21 cellular contexts compared by ENCODE assay signal in genomic region chr11:130817608-130817944, GRCh38.
A peak's percentile ranks its signal among the peaks of the same experiment; 100 is the strongest.
DNase-seq lines count a peak whose midpoint lies in the region; ATAC-seq, FAIRE-seq and TF ChIP-seq lines count a peak whose summit lies in the region.
"Had no signal": no experiment of that assay in that cellular context is flagged by ENCODE, and none has a peak within 500 bp of the region (broad histone marks: within the 10 kb centered on the region; RNA-seq: fewer than 3 reads in every experiment).

No MANE protein-coding gene starts in this region.

- no peak for TF ChIP-seq CTCF in bronchial epithelial cell (IDR thresholded peaks at IDR 0.05; ENCODE audit: insufficient read depth, low read length, severe bottlenecking)

- no peak for FAIRE-seq in bronchial epithelial cell (lab: Jason Lieb, UNC)
- FAIRE-seq: G401.6 had no signal

- H2BK120ac ChIP-seq in mesenchymal stem cell (ENCODE audit: low read depth, low read length) = no peak overlapping the region

- H3K9me3 Mint-ChIP-seq in activated CD4-positive, alpha-beta memory T cell treated with anti-CD3 and anti-CD28 coated beads, Interleukin-2, amount 10 ng/mL, durations not matched to agents 7 days and 5 days = no peaks in the 10 kb centered on the region
- H3K9me3 Mint-ChIP-seq: activated naive CD8-positive, alpha-beta T cell treated with anti-CD3 and anti-CD28 coated beads, Interleukin-2, amount 50 U/mL, for 24 hours; activated T-cell treated with anti-CD3 and anti-CD28 coated beads, Interleukin-2, amount 50 U/mL, for 24 hours; naive thymus-derived CD4-positive, alpha-beta T cell; stimulated activated naive CD8-positive, alpha-beta T cell treated with anti-CD3 and anti-CD28 coated beads, Interleukin-15, Interleukin-2, amounts not matched to agents 100 ng/mL and 50 ng/mL, for 24 hours; T-cell had no signal

- H4K91ac ChIP-seq in mesenchymal stem cell (ENCODE audit: low read length) = no peak overlapping the region

- no peaks in the 10 kb centered on the region for H3K9me3 ChIP-seq in mesenchymal stem cell (ENCODE audit: control insufficient read depth, low read length)
- H3K9me3 ChIP-seq: right atrium auricular region had no signal

- no peaks in the 10 kb centered on the region for H3K27me3 ChIP-seq in bronchial epithelial cell (ENCODE audit: control insufficient read depth, insufficient read depth, low read length)
- peaks cover 10 to 14% of the 10 kb centered on the region in 2 experiments for H3K27me3 ChIP-seq in mesenchymal stem cell (ENCODE audit: control insufficient read depth in 1 of 2, insufficient read depth in 1 of 2, low read length in 2 of 2)
- H3K27me3 ChIP-seq: right atrium auricular region had no signal

- no peak overlapping the region for H2AK5ac ChIP-seq in mesenchymal stem cell (ENCODE audit: low read length, severe bottlenecking)

- DNase-seq in COLO668 (lab: John Stamatoyannopoulos, UW; ENCODE audit: unreplicated experiment) = peak; percentile 6
- peak; percentile 51 for DNase-seq in M059J (ENCODE audit: low read depth)
- DNase-seq in bronchial epithelial cell (ENCODE audit: low read depth) = peak; percentile 48
- peak; percentile 48 for DNase-seq in mesenchymal stem cell
- DNase-seq in OCI-M1 (lab: John Stamatoyannopoulos, UW) = no peak
- no peak for DNase-seq in cerebellar nuclear complex (lab: John Stamatoyannopoulos, UW)
- no peak for DNase-seq in activated CD4-positive, alpha-beta memory T cell treated with anti-CD3 and anti-CD28 coated beads, Interleukin-2, amount 10 ng/mL, durations not matched to agents 7 days and 5 days
- DNase-seq: activated naive CD8-positive, alpha-beta T cell treated with anti-CD3 and anti-CD28 coated beads, Interleukin-2, amount 50 U/mL, for 24 hours; activated T-cell treated with anti-CD3 and anti-CD28 coated beads, Interleukin-2, amount 50 U/mL, for 24 hours; H7; left colon; naive thymus-derived CD4-positive, alpha-beta T cell; NCI-H2171 treated with DMSO at 0.1 percent for 48 hours; PC-9; T-cell had no signal

- H3K36me3 ChIP-seq in bronchial epithelial cell (ENCODE audit: control insufficient read depth, insufficient read depth, low read length) (no peaks in the 10 kb centered on the region), mesenchymal stem cell (ENCODE audit: control insufficient read depth in 1 of 2, insufficient read depth in 2 of 2, low read depth in 1 of 2, low read length in 2 of 2) (no peaks in the 10 kb centered on the region)
- H3K36me3 ChIP-seq: right atrium auricular region had no signal

- H3K36me3 Mint-ChIP-seq in activated CD4-positive, alpha-beta memory T cell treated with anti-CD3 and anti-CD28 coated beads, Interleukin-2, amount 10 ng/mL, durations not matched to agents 7 days and 5 days (ENCODE audit: low read depth) = no peaks in the 10 kb centered on the region
- H3K36me3 Mint-ChIP-seq: naive thymus-derived CD4-positive, alpha-beta T cell; T-cell had no signal

- peaks cover 9% of the 10 kb centered on the region for H3K27me3 Mint-ChIP-seq in activated CD4-positive, alpha-beta memory T cell treated with anti-CD3 and anti-CD28 coated beads, Interleukin-2, amount 10 ng/mL, durations not matched to agents 7 days and 5 days

- CTCF ChIA-PET in activated CD4-positive, alpha-beta memory T cell treated with anti-CD3 and anti-CD28 coated beads, Interleukin-2, amount 10 ng/mL, durations not matched to agents 7 days and 5 days (lab: Charles Lee) = no interaction called here

- H3K4me3 ChIP-seq in bronchial epithelial cell (ENCODE audit: low read depth, low read length) (no peak overlapping the region), mesenchymal stem cell (ENCODE audit: insufficient read depth in 1 of 2, low read depth in 1 of 2, low read length in 2 of 2) (no peak overlapping the region)
- H3K4me3 ChIP-seq: dorsolateral prefrontal cortex, PC-9, right atrium auricular region had no signal

- H3K18ac ChIP-seq in mesenchymal stem cell (ENCODE audit: low read depth in 1 of 2, low read length in 2 of 2) = no peak overlapping the region

- H3K79me1 ChIP-seq in mesenchymal stem cell (replicated peaks; ENCODE audit: low read length, poor library complexity, severe bottlenecking) = no peaks in the 10 kb centered on the region

- H3K4me3 Mint-ChIP-seq in activated CD4-positive, alpha-beta memory T cell treated with anti-CD3 and anti-CD28 coated beads, Interleukin-2, amount 10 ng/mL, durations not matched to agents 7 days and 5 days = no peak overlapping the region
- H3K4me3 Mint-ChIP-seq: activated naive CD8-positive, alpha-beta T cell treated with anti-CD3 and anti-CD28 coated beads, Interleukin-2, amount 50 U/mL, for 24 hours; activated T-cell treated with anti-CD3 and anti-CD28 coated beads, Interleukin-2, amount 50 U/mL, for 24 hours; naive thymus-derived CD4-positive, alpha-beta T cell; stimulated activated naive CD8-positive, alpha-beta T cell treated with anti-CD3 and anti-CD28 coated beads, Interleukin-15, Interleukin-2, amounts not matched to agents 100 ng/mL and 50 ng/mL, for 24 hours; T-cell had no signal

- H2BK15ac ChIP-seq in mesenchymal stem cell (ENCODE audit: low read depth, poor library complexity, severe bottlenecking) = no peak overlapping the region

- no peak overlapping the region for H3K14ac ChIP-seq in mesenchymal stem cell (ENCODE audit: low read length in 2 of 2)

- no peak overlapping the region for H4K8ac ChIP-seq in mesenchymal stem cell (ENCODE audit: low read length)

- POLR2A ChIA-PET in activated CD4-positive, alpha-beta memory T cell treated with anti-CD3 and anti-CD28 coated beads, Interleukin-2, amount 10 ng/mL, durations not matched to agents 7 days and 5 days (lab: Charles Lee) = no interaction called here

- no peak for ATAC-seq in GM21825 (IDR thresholded peaks at IDR 0.05; ENCODE audit: unreplicated experiment)
- ATAC-seq: activated CD4-positive, CD25-positive, alpha-beta regulatory T cell treated with anti-CD3 and anti-CD28 coated beads, Interleukin-2, amount 50 U/mL, for 24 hours; activated naive CD8-positive, alpha-beta T cell treated with anti-CD3 and anti-CD28 coated beads, Interleukin-2, amount 50 U/mL, for 24 hours; left colon; naive thymus-derived CD4-positive, alpha-beta T cell; T-cell had no signal

- no peak overlapping the region for H3K4me2 ChIP-seq in mesenchymal stem cell (ENCODE audit: low read length, poor library complexity, severe bottlenecking)
- H3K4me2 ChIP-seq: PC-9 had no signal

- peak overlapping the region; percentile 73 for H3K9ac ChIP-seq in mesenchymal stem cell (ENCODE audit: low read length)

- H3K4me1 Mint-ChIP-seq in activated CD4-positive, alpha-beta memory T cell treated with anti-CD3 and anti-CD28 coated beads, Interleukin-2, amount 10 ng/mL, durations not matched to agents 7 days and 5 days = no peaks in the 10 kb centered on the region
- H3K4me1 Mint-ChIP-seq: activated naive CD8-positive, alpha-beta T cell treated with anti-CD3 and anti-CD28 coated beads, Interleukin-2, amount 50 U/mL, for 24 hours; T-cell had no signal

- no peak overlapping the region for H2BK12ac ChIP-seq in mesenchymal stem cell (ENCODE audit: low read length in 2 of 2)

- H3K27ac ChIP-seq in mesenchymal stem cell (ENCODE audit: low read length, poor library complexity, severe bottlenecking) = peak overlapping the region; percentile 97
- H3K27ac ChIP-seq: PC-9, right atrium auricular region had no signal

- no peak overlapping the region for H3K23ac ChIP-seq in mesenchymal stem cell (ENCODE audit: low read length in 2 of 2)

- no peak overlapping the region for H3K4ac ChIP-seq in mesenchymal stem cell (ENCODE audit: low read depth in 1 of 2, low read length in 2 of 2)

- H3K27ac Mint-ChIP-seq in activated CD4-positive, alpha-beta memory T cell treated with anti-CD3 and anti-CD28 coated beads, Interleukin-2, amount 10 ng/mL, durations not matched to agents 7 days and 5 days = no peak overlapping the region
- H3K27ac Mint-ChIP-seq: activated naive CD8-positive, alpha-beta T cell treated with anti-CD3 and anti-CD28 coated beads, Interleukin-2, amount 50 U/mL, for 24 hours; activated T-cell treated with anti-CD3 and anti-CD28 coated beads, Interleukin-2, amount 50 U/mL, for 24 hours; naive thymus-derived CD4-positive, alpha-beta T cell; stimulated activated naive CD8-positive, alpha-beta T cell treated with anti-CD3 and anti-CD28 coated beads, Interleukin-15, Interleukin-2, amounts not matched to agents 100 ng/mL and 50 ng/mL, for 24 hours; T-cell had no signal

- peaks cover 18% of the 10 kb centered on the region for H3K4me1 ChIP-seq in mesenchymal stem cell (ENCODE audit: control insufficient read depth, insufficient read depth, low read depth, low read length)
- H3K4me1 ChIP-seq: right atrium auricular region had no signal

- no peak overlapping the region for H2BK5ac ChIP-seq in mesenchymal stem cell (ENCODE audit: low read depth, low read length, poor library complexity, severe bottlenecking)

- no peak overlapping the region for H2AFZ ChIP-seq in mesenchymal stem cell (ENCODE audit: low read depth, low read length)
- H2AFZ ChIP-seq: PC-9 had no signal

Comparison
In these comparisons a context has a peak if more than half of its experiments do, and no peak if none do; other contexts are left out.
1. DNase-seq: peak in COLO668 (single experiment), M059J (single experiment), bronchial epithelial cell (single experiment) and mesenchymal stem cell (single experiment); none in OCI-M1 (single experiment), cerebellar nuclear complex (0 of 2) and activated CD4-positive, alpha-beta memory T cell treated with anti-CD3 and anti-CD28 coated beads, Interleukin-2, amount 10 ng/mL, durations not matched to agents 7 days and 5 days (single experiment).